ENCODE assay signal across 9 cellular contexts in the genomic region with DNA sequence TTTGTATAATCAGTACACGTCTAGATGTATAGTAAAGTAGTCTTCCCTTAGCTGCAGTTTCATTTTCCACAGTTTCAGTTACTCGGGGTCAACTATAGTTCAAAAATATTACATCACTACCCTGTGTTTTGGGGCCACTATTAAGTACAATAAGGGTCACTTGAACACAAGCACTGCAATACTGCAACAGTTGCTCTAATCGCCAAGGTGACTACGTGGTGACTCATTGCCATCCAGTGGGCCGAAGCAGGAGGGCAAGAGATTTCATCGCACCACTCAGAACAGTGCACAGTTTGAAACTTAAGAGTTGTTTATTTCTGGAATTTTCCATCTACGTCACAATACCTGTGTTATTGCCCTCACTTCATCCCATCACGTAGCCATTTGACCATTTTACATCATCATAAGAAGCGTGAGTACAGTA. TPM values are rescaled to one million over a fixed set of nuclear protein-coding genes. Genes with fewer than 3 reads are reported as not detected.
A peak's percentile ranks its signal among the peaks of the same experiment; 100 is the strongest.
DNase-seq lines count a peak whose midpoint lies in the region; ATAC-seq and TF ChIP-seq lines count a peak whose summit lies in the region.
"Had no signal": no experiment of that assay in that cellular context is flagged by ENCODE, and none has a peak within 500 bp of the region (broad histone marks: within the 10 kb centered on the region; RNA-seq: fewer than 3 reads in every experiment).

Gene ARL14EPL, plus strand, starts transcription at position 379 of the 424 bp plus-strand sequence. CDS start 18,994 bp downstream, outside the sequence.

- dilution Hi-C loops in mammary epithelial cell (cut with HindIII; ENCODE audit: low sequenced_read_pairs): no loop called here

- H3K27me3 ChIP-seq in mammary epithelial cell (ENCODE audit: insufficient read depth, low read length): peaks cover 3% of the 10 kb centered on the region

- intact Hi-C loops in mammary epithelial cell (cut with micrococcal nuclease): no loop called here
- intact Hi-C loops in activated CD4-positive, alpha-beta memory T cell treated with anti-CD3 and anti-CD28 coated beads for 36 hours (cut with micrococcal nuclease): no loop called here

- H3K9ac ChIP-seq in mammary epithelial cell (ENCODE audit: insufficient read depth, low read length): no peak within 1 kb of the TSS

- H3K4me1 Mint-ChIP-seq in HFFc6 (ENCODE audit: low read depth): peaks cover 16% of the 10 kb centered on the region
- H3K4me1 Mint-ChIP-seq in activated CD4-positive, alpha-beta memory T cell treated with anti-CD3 and anti-CD28 coated beads for 36 hours (ENCODE audit: low read depth): no peaks in the 10 kb centered on the region

- POLR2A ChIA-PET in activated CD4-positive, alpha-beta memory T cell treated with anti-CD3 and anti-CD28 coated beads for 36 hours (lab: Charles Lee): no interaction called here

- no peaks in the 10 kb centered on the region for H3K9me3 Mint-ChIP-seq in HFFc6
- no peaks in the 10 kb centered on the region for H3K9me3 Mint-ChIP-seq in activated CD4-positive, alpha-beta memory T cell treated with anti-CD3 and anti-CD28 coated beads for 36 hours

- H3K27me3 Mint-ChIP-seq in HFFc6 (ENCODE audit: insufficient read depth): peaks cover 4% of the 10 kb centered on the region; the same call in 1 of the 2 replicates
- peaks cover 18% of the 10 kb centered on the region for H3K27me3 Mint-ChIP-seq in activated CD4-positive, alpha-beta memory T cell treated with anti-CD3 and anti-CD28 coated beads for 36 hours

- BruUV-seq in mammary epithelial cell (replicated peaks; lab: Mats Ljungman, UMichigan): no TSS peak

- peak; percentile 35 to 53 for ATAC-seq in activated CD4-positive, CD25-positive, alpha-beta regulatory T cell treated with anti-CD3 and anti-CD28 coated beads, Interleukin-2, amount 50 U/mL, for 24 hours

- CTCF ChIA-PET in mammary epithelial cell (lab: Charles Lee; ENCODE audit: low non-redundant PET): interaction anchor here (0.5 kb wide), 1 partner anchor 1743 kb away, joined by 6 read pairs; no protein-coding TSS in a partner anchor
- CTCF ChIA-PET in activated CD4-positive, alpha-beta memory T cell treated with anti-CD3 and anti-CD28 coated beads for 36 hours (lab: Charles Lee): no interaction called here

- no peak within 1 kb of the TSS for H3K4me3 Mint-ChIP-seq in HFFc6
- H3K4me3 Mint-ChIP-seq in activated CD4-positive, alpha-beta memory T cell treated with anti-CD3 and anti-CD28 coated beads for 36 hours: no peak within 1 kb of the TSS

- H2AFZ ChIP-seq in mammary epithelial cell (ENCODE audit: low read depth, low read length): no peak within 1 kb of the TSS

- H3K36me3 ChIP-seq in mammary epithelial cell (ENCODE audit: insufficient read depth, low read length): no peaks in the 10 kb centered on the region

- peak within 1 kb of the TSS; percentile 30 for H3K4me2 ChIP-seq in mammary epithelial cell (ENCODE audit: insufficient read depth, low read depth, low read length)

- H3K79me2 ChIP-seq in mammary epithelial cell (ENCODE audit: insufficient read depth, low read length): no peaks in the 10 kb centered on the region

- H3K9me3 ChIP-seq in mammary epithelial cell (replicated peaks; ENCODE audit: insufficient read depth, low read length): no peaks in the 10 kb centered on the region

- no peaks in the 10 kb centered on the region for H4K20me1 ChIP-seq in mammary epithelial cell (ENCODE audit: insufficient read depth, low read length)

- H3K27ac ChIP-seq in mammary epithelial cell (ENCODE audit: insufficient read depth, low read depth, low read length): no peak within 1 kb of the TSS
- no peak within 1 kb of the TSS for H3K27ac ChIP-seq in coronary artery

- H3K4me1 ChIP-seq in mammary epithelial cell (ENCODE audit: insufficient read depth, low read length): no peaks in the 10 kb centered on the region

- in situ Hi-C loops in mammary epithelial cell (cut with MboI; ENCODE audit: low sequenced_read_pairs in 2 of 2): no loop called here

- no peak within 1 kb of the TSS for H3K4me3 ChIP-seq in mammary epithelial cell (replicated peaks in 1 of 3; ENCODE audit: insufficient read depth in 1 of 3, low read depth in 2 of 3, low read length in 3 of 3)
- H3K4me3 ChIP-seq in coronary artery: no peak within 1 kb of the TSS

- no peak within 1 kb of the TSS for H3K27ac Mint-ChIP-seq in HFFc6
- H3K27ac Mint-ChIP-seq in activated CD4-positive, alpha-beta memory T cell treated with anti-CD3 and anti-CD28 coated beads for 36 hours: no peak within 1 kb of the TSS

- 71% methylated on average over 9 of the region's 9 CpGs for WGBS in mammary epithelial cell (ENCODE audit: low coverage, missing lambda C conversion rate)

- no peaks in the 10 kb centered on the region for H3K36me3 Mint-ChIP-seq in HFFc6 (ENCODE audit: low read depth)
- H3K36me3 Mint-ChIP-seq in activated CD4-positive, alpha-beta memory T cell treated with anti-CD3 and anti-CD28 coated beads for 36 hours: no peaks in the 10 kb centered on the region

- peak; percentile 55; the same call in 1 of the 2 replicates for TF ChIP-seq CTCF in HFFc6 (IDR thresholded peaks at IDR 0.05)
- TF ChIP-seq CTCF in mammary epithelial cell (conservative IDR thresholded peaks at IDR 0.05 in 1 of 2, IDR thresholded peaks at IDR 0.05 in 1 of 2; ENCODE audit: extremely low read depth in 1 of 2, insufficient read depth in 1 of 2, low read depth in 1 of 2, low read length in 2 of 2): no peak
- no peak for TF ChIP-seq CTCF in coronary artery (IDR thresholded peaks at IDR 0.05)

- no peak for DNase-seq in activated CD4-positive, CD25-positive, alpha-beta regulatory T cell (lab: John Stamatoyannopoulos, UW)
- DNase-seq in HFFc6: peak; percentile 76
- DNase-seq in MV-4-11 (lab: John Stamatoyannopoulos, UW): peak; percentile 85
- DNase-seq in mammary epithelial cell: peak; percentile 71
- DNase-seq in midbrain (lab: John Stamatoyannopoulos, UW): peak; percentile 15
- DNase-seq in coronary artery (ENCODE audit: low spot score): no peak
- DNase-seq in activated CD4-positive, alpha-beta memory T cell treated with anti-CD3 and anti-CD28 coated beads for 36 hours: no peak

RNA-seq across cellular contexts. Expression of gene ARL14EPL, which starts in this region (rescaled TPM):
- not detected for total RNA-seq in HFFc6 (2021; fragmentation: NEBNext Ultra II Directional; extraction: Animal tissue kit (Norgen Biotek cat#: 25700))
- total RNA-seq in mammary epithelial cell: not detected
- polyA plus RNA-seq in mammary epithelial cell: not detected
- not detected for polyA minus RNA-seq in mammary epithelial cell
- not detected for total RNA-seq in activated CD4-positive, alpha-beta memory T cell treated with anti-CD3 and anti-CD28 coated beads for 36 hours
- total RNA-seq: subcutaneous adipose tissue had no signal

Comparison
In these comparisons a context has a peak if more than half of its experiments do, and no peak if none do; other contexts are left out.
1. Peak in DNase-seq in HFFc6; RNA of the gene not detected or under 1 TPM.
2. Peak in DNase-seq and H3K4me2 ChIP-seq in mammary epithelial cell; RNA of the gene not detected or under 1 TPM.
3. DNase-seq: peak in MV-4-11 (single experiment) and midbrain (single experiment); none in activated CD4-positive, CD25-positive, alpha-beta regulatory T cell (0 of 4), coronary artery (single experiment) and activated CD4-positive, alpha-beta memory T cell treated with anti-CD3 and anti-CD28 coated beads for 36 hours (single experiment).